13 cellular contexts compared by ENCODE assay signal in genomic region chr16:66554492-66554891, GRCh38. TPM values are rescaled to one million over a fixed set of nuclear protein-coding genes. Genes with fewer than 3 reads are reported as not detected.
A peak's percentile ranks its signal among the peaks of the same experiment; 100 is the strongest.
DNase-seq lines count a peak whose midpoint lies in the region; ATAC-seq, FAIRE-seq and TF ChIP-seq lines count a peak whose summit lies in the region.
"Had no signal": no experiment of that assay in that cellular context is flagged by ENCODE, and none has a peak within 500 bp of the region (broad histone marks: within the 10 kb centered on the region; RNA-seq: fewer than 3 reads in every experiment).

No MANE protein-coding gene starts in this region.

- H2AFZ ChIP-seq in MM.1S (ENCODE audit: low read length), result no peak overlapping the region
- no peak overlapping the region for H2AFZ ChIP-seq in H1 (ENCODE audit: low read length)

- H3K27ac Mint-ChIP-seq in CD4-positive, alpha-beta memory T cell, result peak overlapping the region; percentile 94 to 98 (median 96)
- H3K27ac Mint-ChIP-seq: activated B cell treated with CpG ODN at 0.5 μM for 24 hours had no signal

- H3K79me2 ChIP-seq in MM.1S (ENCODE audit: low read length) (peaks cover 71% of the 10 kb centered on the region), H1 (ENCODE audit: control insufficient read depth in 1 of 2, insufficient read depth in 2 of 2, low read length in 2 of 2) (no peaks in the 10 kb centered on the region)

- H2BK15ac ChIP-seq in H1 (ENCODE audit: low read length), result no peak overlapping the region

- intact Hi-C loops in CD4-positive, alpha-beta memory T cell (cut with micrococcal nuclease), result loop anchor here (5.0 kb wide), 1 partner anchor 33 kb away; no protein-coding TSS in a partner anchor
- intact Hi-C loops in testis (cut with DNase I; ENCODE audit: low total_unique reads), result no loop called here

- TF ChIP-seq CTCF in MM.1S (IDR thresholded peaks at IDR 0.05; ENCODE audit: low read length) (no peak), H1 (IDR thresholded peaks at IDR 0.05; ENCODE audit: control extremely low read depth in 1 of 3, insufficient read depth in 1 of 3, low read depth in 1 of 3, low read length in 3 of 3) (no peak), testis (IDR thresholded peaks at IDR 0.05) (no peak)

- H3F3A ChIP-seq in MM.1S (ENCODE audit: insufficient read depth, low read length), result peaks cover 29% of the 10 kb centered on the region

- 85% methylated on average over 6 of the region's 6 CpGs; no CpG with 5 or more reads in 1 of the 2 experiments for WGBS in H1 (ENCODE audit: extremely low coverage in 1 of 2, insufficient coverage in 1 of 2, insufficient read length in 1 of 2, insufficient replicate concordance in 2 of 2, low coverage in 1 of 2, low lambda C conversion rate in 2 of 2, missing lambda C conversion rate in 1 of 2), 2 experiments
- 89 to 98% methylated on average over 6 of the region's 6 CpGs for WGBS in testis, 2 donors

- H3K9ac ChIP-seq in MM.1S (ENCODE audit: low read length) (no peak overlapping the region), H1 (replicated peaks in 1 of 4; ENCODE audit: extremely low read depth in 1 of 4, low read depth in 3 of 4, low read length in 3 of 4) (no peak overlapping the region)

- peak overlapping the region; percentile 94 to 99 (median 97) for H3K4me3 Mint-ChIP-seq in CD4-positive, alpha-beta memory T cell

- peaks cover 89% of the 10 kb centered on the region for H3K4me1 ChIP-seq in CD4-positive, alpha-beta memory T cell (ENCODE audit: insufficient read depth, low read length)
- H3K4me1 ChIP-seq in MM.1S (ENCODE audit: low read length) (peaks cover 53% of the 10 kb centered on the region), H1 (replicated peaks in 1 of 4; ENCODE audit: control insufficient read depth in 3 of 4, insufficient read depth in 4 of 4, low read length in 3 of 4) (peaks cover 0 to 9% (median 7%) of the 10 kb centered on the region in 4 experiments; a peak in 5 of 7 replicates), testis (peaks cover 14% of the 10 kb centered on the region)

- no peak overlapping the region for H2BK5ac ChIP-seq in H1 (ENCODE audit: low read depth, low read length)

- peak overlapping the region; percentile 72 for H3K27ac ChIP-seq in CD4-positive, alpha-beta memory T cell (ENCODE audit: low read depth, low read length)
- H3K27ac ChIP-seq in MM.1S (ENCODE audit: low read length) (no peak overlapping the region), H1 (ENCODE audit: low read depth, low read length) (no peak overlapping the region), testis (no peak overlapping the region)
- H3K27ac ChIP-seq: C4-2B, SK-N-MC had no signal

- H3K27me3 ChIP-seq in CD4-positive, alpha-beta memory T cell (ENCODE audit: insufficient read depth, low read length), result no peaks in the 10 kb centered on the region
- no peaks in the 10 kb centered on the region for H3K27me3 ChIP-seq in MM.1S (replicated peaks; ENCODE audit: insufficient read depth, low read length)
- peaks cover 0 to 21% (median 12%) of the 10 kb centered on the region in 4 experiments; a peak in 6 of 7 replicates for H3K27me3 ChIP-seq in H1 (replicated peaks in 1 of 4; ENCODE audit: control insufficient read depth in 3 of 4, extremely low read depth in 1 of 4, insufficient read depth in 3 of 4, low read length in 3 of 4)
- no peaks in the 10 kb centered on the region for H3K27me3 ChIP-seq in testis

- H3K4me2 ChIP-seq in MM.1S (ENCODE audit: low read depth, low read length) (peak overlapping the region; percentile 86), H1 (ENCODE audit: insufficient read depth in 1 of 2, low read depth in 2 of 2, low read length in 2 of 2) (no peak overlapping the region)

- no peak overlapping the region for H2BK120ac ChIP-seq in H1 (replicated peaks; ENCODE audit: low read depth, low read length)

- H4K20me1 ChIP-seq in MM.1S (ENCODE audit: insufficient read depth, low read length) (peaks cover 10% of the 10 kb centered on the region; the same call in 1 of the 2 replicates), H1 (replicated peaks in 1 of 2; ENCODE audit: control insufficient read depth in 1 of 2, insufficient read depth in 2 of 2, low read length in 2 of 2) (no peaks in the 10 kb centered on the region)

- ATAC-seq in HG03442 (IDR thresholded peaks at IDR 0.05; ENCODE audit: unreplicated experiment), result no peak
- ATAC-seq: left ventricle myocardium superior had no signal

- DNase-seq in CD4-positive, alpha-beta memory T cell, result no peak
- no peak for DNase-seq in MM.1S
- no peak for DNase-seq in H1 (ENCODE audit: low read depth in 1 of 2, low spot score in 2 of 2)
- no peak for DNase-seq in testis
- DNase-seq in H54 (ENCODE audit: insufficient read length, low spot score), result no peak
- DNase-seq: activated B cell treated with CpG ODN at 0.5 μM for 24 hours, activated gamma-delta T cell treated with Interleukin-2 at 50 U/mL for 16 hours, GDM1, left ventricle myocardium superior, NCI-H2107 had no signal

- H3K36me3 ChIP-seq in CD4-positive, alpha-beta memory T cell (ENCODE audit: insufficient read depth, low read length), result peaks cover 16% of the 10 kb centered on the region
- 0 out of 2 replicates have a peak, but pooled peaks cover 9% of the 10 kb centered on the region for H3K36me3 ChIP-seq in MM.1S (replicated peaks; ENCODE audit: insufficient read depth, low read length)
- H3K36me3 ChIP-seq in H1 (ENCODE audit: control insufficient read depth in 2 of 4, insufficient read depth in 4 of 4, low read length in 3 of 4), result no peaks in the 10 kb centered on the region; a peak in 1 of 8 replicates
- H3K36me3 ChIP-seq in testis (ENCODE audit: low read depth, missing control alignments), result no peaks in the 10 kb centered on the region

- H3K4ac ChIP-seq in H1 (replicated peaks; ENCODE audit: insufficient read length, low read depth, low read length), result no peak overlapping the region

- no peak overlapping the region for H3K23ac ChIP-seq in H1 (ENCODE audit: insufficient read length)

- peaks cover 10 to 53% of the 10 kb centered on the region in 2 donors for H3K36me3 Mint-ChIP-seq in CD4-positive, alpha-beta memory T cell

- TF ChIP-seq POLR2A in H1 (IDR thresholded peaks at IDR 0.05; ENCODE audit: control extremely low read depth in 1 of 2, low read depth in 2 of 2, low read length in 2 of 2), result no peak
- no peak for TF ChIP-seq POLR2A in testis (IDR thresholded peaks at IDR 0.05)
- no peak for TF ChIP-seq POLR2A in H54 (IDR thresholded peaks at IDR 0.05; ENCODE audit: low read depth, low read length)

- H3K56ac ChIP-seq in H1 (replicated peaks; ENCODE audit: insufficient read length, low read depth, low read length), result no peak overlapping the region

- H3K23me2 ChIP-seq in H1 (ENCODE audit: low read depth, low read length), result peaks cover 13% of the 10 kb centered on the region

- peaks cover 0 to 2% (median 0%) of the 10 kb centered on the region in 8 donors for H3K9me3 Mint-ChIP-seq in CD4-positive, alpha-beta memory T cell
- H3K9me3 Mint-ChIP-seq: activated B cell treated with CpG ODN at 0.5 μM for 24 hours had no signal

- POLR2A ChIA-PET in CD4-positive, alpha-beta memory T cell (lab: Charles Lee; ENCODE audit: partially characterized antibody), result interaction anchor here (1.0 to 19.4 kb wide), 6 partner anchors 9 to 49 kb away, joined by 3 to 440 read pairs (median 40); partner anchors contain the start of gene CMTM3
- POLR2A ChIA-PET in H1 (lab: Charles Lee; ENCODE audit: partially characterized antibody), result no interaction called here

- H4K5ac ChIP-seq in H1 (ENCODE audit: insufficient read length, low read depth, low read length), result no peak overlapping the region

- CTCF ChIA-PET in CD4-positive, alpha-beta memory T cell (lab: Charles Lee; ENCODE audit: partially characterized antibody), result interaction anchor here (2.3 to 6.1 kb wide), 4 partner anchors 9 to 43 kb away, joined by 8 to 72 read pairs (median 47); no protein-coding TSS in a partner anchor
- CTCF ChIA-PET in H1 (lab: Charles Lee; ENCODE audit: partially characterized antibody), result interaction anchor here (1.1 to 4.2 kb wide), 2 partner anchors 9 to 35 kb away, joined by 3 to 22 read pairs; partner anchors contain the start of gene CMTM1

- H3K4me3 ChIP-seq in CD4-positive, alpha-beta memory T cell (ENCODE audit: low read length in 2 of 2), result peak overlapping the region in 1 of 2 donors; percentile 76
- H3K4me3 ChIP-seq in MM.1S (ENCODE audit: low read length), result 0 out of 2 replicates have a peak overlapping the region, but pooled peaks have one; percentile 83
- no peak overlapping the region for H3K4me3 ChIP-seq in H1 (ENCODE audit: extremely low read depth in 1 of 4, insufficient read depth in 2 of 4, low read depth in 3 of 4, low read length in 4 of 4)
- no peak overlapping the region for H3K4me3 ChIP-seq in testis
- H3K4me3 ChIP-seq: SK-N-MC had no signal

- no peaks in the 10 kb centered on the region for H3K9me2 ChIP-seq in MM.1S (replicated peaks; ENCODE audit: insufficient read depth, low read length)

- no peaks in the 10 kb centered on the region; the same call in 1 of the 2 replicates for H3K79me1 ChIP-seq in H1 (ENCODE audit: low read depth, low read length)

- H4K91ac ChIP-seq in H1 (replicated peaks; ENCODE audit: insufficient read length, low read length), result no peak overlapping the region

- no peak overlapping the region for H2BK20ac ChIP-seq in H1 (ENCODE audit: low read length)

- TF ChIP-seq RAD21 in H1 (IDR thresholded peaks at IDR 0.05 in 1 of 2, conservative IDR thresholded peaks at IDR 0.05 in 1 of 2; ENCODE audit: low read depth in 2 of 2, low read length in 2 of 2), result no peak

- no peak overlapping the region for H2BK12ac ChIP-seq in H1 (ENCODE audit: low read depth, low read length)

- FAIRE-seq in H1 (lab: Jason Lieb, UNC), result no peak
- FAIRE-seq in H54 (lab: Jason Lieb, UNC), result no peak

- H3K9me3 ChIP-seq in CD4-positive, alpha-beta memory T cell (ENCODE audit: control insufficient read depth in 1 of 2, low read length in 2 of 2), result no peaks in the 10 kb centered on the region
- no peaks in the 10 kb centered on the region for H3K9me3 ChIP-seq in MM.1S (replicated peaks; ENCODE audit: insufficient read depth, low read length)
- H3K9me3 ChIP-seq in H1 (ENCODE audit: insufficient read depth in 2 of 2, low read depth in 1 of 2, low read length in 1 of 2), result peaks cover 0 to 4% of the 10 kb centered on the region in 2 experiments; a peak in 1 of 4 replicates
- H3K9me3 ChIP-seq in testis, result no peaks in the 10 kb centered on the region

- no peaks in the 10 kb centered on the region for H3K27me3 Mint-ChIP-seq in CD4-positive, alpha-beta memory T cell
- H3K27me3 Mint-ChIP-seq: activated B cell treated with CpG ODN at 0.5 μM for 24 hours had no signal

- no peak for TF ChIP-seq EP300 in H1 (IDR thresholded peaks at IDR 0.05; ENCODE audit: borderline replicate concordance in 1 of 2, low read depth in 2 of 2, low read length in 2 of 2)

- no peak overlapping the region for H3K18ac ChIP-seq in H1 (ENCODE audit: extremely low read depth, low read length)

- H2AK5ac ChIP-seq in H1 (ENCODE audit: low read depth, low read length), result no peak overlapping the region

- no peak overlapping the region for H3K14ac ChIP-seq in H1 (ENCODE audit: insufficient read length)

- no peak overlapping the region for H4K8ac ChIP-seq in H1 (ENCODE audit: extremely low read depth, insufficient read depth, low read length)

- H3K4me1 Mint-ChIP-seq in CD4-positive, alpha-beta memory T cell, result peaks cover 64 to 89% (median 74%) of the 10 kb centered on the region in 4 donors

RNA-seq across cellular contexts. Expression of gene CKLF, which starts 2.1 kb away (rescaled TPM):
- total RNA-seq in CD4-positive, alpha-beta memory T cell, result 10 to 100 TPM; 71.0 to 76.6 TPM
- polyA plus RNA-seq in CD4-positive, alpha-beta memory T cell, result 100 to 1,000 TPM; 154 to 173 TPM
- total RNA-seq in H1 (2021; fragmentation: NEBNext Ultra II Directional; extraction: Animal tissue kit (Norgen Biotek cat#: 25700)), result 18.9 and 21.1 TPM in 2 replicates
- polyA plus RNA-seq in H1 (2011; rRNA removed), result 61.2 and 63.5 TPM in 2 replicates
- 50.5 TPM for polyA plus RNA-seq in H1 (2011; cell fraction: cytosol; rRNA removed)
- 34.6 TPM for polyA plus RNA-seq in H1 (2011; cell fraction: nucleus; rRNA removed)
- polyA plus RNA-seq in H1 (2012, experiment 1 of 2), result 15.6 to 41.5 TPM (median 33.8 TPM) in 4 replicates
- 29.6 TPM for polyA plus RNA-seq in H1 (2012, experiment 2 of 2)
- polyA plus RNA-seq in H1 (2013, experiment 1 of 2), result 40.3 TPM
- 40.7 TPM for polyA plus RNA-seq in H1 (2013, experiment 2 of 2)
- 10.2 and 11.5 TPM in 2 replicates for polyA minus RNA-seq in H1 (2011; rRNA and poly(A)+ RNA removed)
- 13.5 TPM for polyA minus RNA-seq in H1 (2011; cell fraction: cytosol; rRNA and poly(A)+ RNA removed)
- 9.7 TPM for polyA minus RNA-seq in H1 (2011; cell fraction: nucleus; rRNA and poly(A)+ RNA removed)
- 10 to 100 TPM; 49.5 to 71.5 TPM for total RNA-seq in testis
- 128 TPM for polyA plus RNA-seq in testis (ENCODE audit: insufficient read depth, low read depth, low replicate concordance)

RNA-seq across cellular contexts. Expression of gene TK2, which starts 4.6 kb away (rescaled TPM):
- total RNA-seq in CD4-positive, alpha-beta memory T cell, result 10 to 100 TPM in 1 of 2 experiments, 1 to 10 TPM in 1; 9.0 to 10.2 TPM
- polyA plus RNA-seq in CD4-positive, alpha-beta memory T cell, result 1 to 10 TPM; 3.9 to 5.9 TPM
- 3.6 and 4.5 TPM in 2 replicates for total RNA-seq in H1 (2021; fragmentation: NEBNext Ultra II Directional; extraction: Animal tissue kit (Norgen Biotek cat#: 25700))
- polyA plus RNA-seq in H1 (2011; rRNA removed) (2.7 and 3.2 TPM in 2 replicates), testis (ENCODE audit: insufficient read depth, low read depth, low replicate concordance) (73.4 TPM)
- 4.6 TPM for polyA plus RNA-seq in H1 (2011; cell fraction: cytosol; rRNA removed)
- 8.7 TPM for polyA plus RNA-seq in H1 (2011; cell fraction: nucleus; rRNA removed)
- polyA plus RNA-seq in H1 (2012, experiment 1 of 2), result 3.2 to 4.4 TPM (median 3.8 TPM) in 4 replicates
- polyA plus RNA-seq in H1 (2012, experiment 2 of 2), result 1.6 TPM
- polyA plus RNA-seq in H1 (2013, experiment 1 of 2), result 3.4 TPM
- 2.4 TPM for polyA plus RNA-seq in H1 (2013, experiment 2 of 2)
- 7.1 and 12.2 TPM in 2 replicates for polyA minus RNA-seq in H1 (2011; rRNA and poly(A)+ RNA removed)
- polyA minus RNA-seq in H1 (2011; cell fraction: cytosol; rRNA and poly(A)+ RNA removed), result 5.1 TPM
- 5.9 TPM for polyA minus RNA-seq in H1 (2011; cell fraction: nucleus; rRNA and poly(A)+ RNA removed)
- total RNA-seq in testis, result 10 to 100 TPM; 51.7 to 66.8 TPM

RNA-seq across cellular contexts. Expression of gene CMTM1, which starts 11.7 kb away (rescaled TPM):
- total RNA-seq in CD4-positive, alpha-beta memory T cell, result 10 to 100 TPM; 12.2 to 13.4 TPM
- 1 to 10 TPM in 1 of 2 donors, under 1 TPM in 1; 0.80 to 1.6 TPM for polyA plus RNA-seq in CD4-positive, alpha-beta memory T cell
- total RNA-seq in H1 (2021; fragmentation: NEBNext Ultra II Directional; extraction: Animal tissue kit (Norgen Biotek cat#: 25700)), result 1.9 and 2.0 TPM in 2 replicates
- polyA plus RNA-seq in H1 (2011; rRNA removed), result 1.2 and 1.7 TPM in 2 replicates
- polyA plus RNA-seq in H1 (2011; cell fraction: cytosol; rRNA removed), result 1.1 TPM
- 2.4 TPM for polyA plus RNA-seq in H1 (2011; cell fraction: nucleus; rRNA removed)
- 0.58 to 2.6 TPM (median 1.4 TPM) in 4 replicates for polyA plus RNA-seq in H1 (2012, experiment 1 of 2)
- not detected for polyA plus RNA-seq in H1 (2012, experiment 2 of 2)
- polyA plus RNA-seq in H1 (2013, experiment 1 of 2), result 2.3 TPM
- polyA plus RNA-seq in H1 (2013, experiment 2 of 2), result 1.3 TPM
- polyA minus RNA-seq in H1 (2011; rRNA and poly(A)+ RNA removed), result 0.63 and 0.85 TPM in 2 replicates
- 1.6 TPM for polyA minus RNA-seq in H1 (2011; cell fraction: cytosol; rRNA and poly(A)+ RNA removed)
- 4.6 TPM for polyA minus RNA-seq in H1 (2011; cell fraction: nucleus; rRNA and poly(A)+ RNA removed)
- total RNA-seq in testis, result 10 to 100 TPM; 24.0 to 47.5 TPM
- polyA plus RNA-seq in testis (ENCODE audit: insufficient read depth, low read depth, low replicate concordance), result 103 TPM

RNA-seq across cellular contexts. Expression of gene CMTM2, which starts 24.8 kb away (rescaled TPM):
- under 1 TPM; 0.72 to 0.79 TPM for total RNA-seq in CD4-positive, alpha-beta memory T cell
- polyA plus RNA-seq in CD4-positive, alpha-beta memory T cell, result not detected
- not detected in 2 replicates for total RNA-seq in H1 (2021; fragmentation: NEBNext Ultra II Directional; extraction: Animal tissue kit (Norgen Biotek cat#: 25700))
- polyA plus RNA-seq in H1 (2011; rRNA removed) (not detected in 2 replicates), testis (ENCODE audit: insufficient read depth, low read depth, low replicate concordance) (1,249 TPM)
- polyA plus RNA-seq in H1 (2011; cell fraction: cytosol; rRNA removed), result not detected
- polyA plus RNA-seq in H1 (2011; cell fraction: nucleus; rRNA removed), result not detected
- polyA plus RNA-seq in H1 (2012, experiment 1 of 2), result not detected in 4 replicates
- not detected for polyA plus RNA-seq in H1 (2012, experiment 2 of 2)
- polyA plus RNA-seq in H1 (2013, experiment 1 of 2), result not detected
- not detected for polyA plus RNA-seq in H1 (2013, experiment 2 of 2)
- polyA minus RNA-seq in H1 (2011; rRNA and poly(A)+ RNA removed), result not detected in 2 replicates
- polyA minus RNA-seq in H1 (2011; cell fraction: cytosol; rRNA and poly(A)+ RNA removed), result not detected
- not detected for polyA minus RNA-seq in H1 (2011; cell fraction: nucleus; rRNA and poly(A)+ RNA removed)
- 100 to 1,000 TPM; 307 to 454 TPM for total RNA-seq in testis
- total RNA-seq: activated B cell treated with CpG ODN at 0.5 μM for 24 hours, left ventricle myocardium superior had no signal

RNA-seq across cellular contexts. Expression of gene CMTM3, which starts 50.0 kb away (rescaled TPM):
- total RNA-seq in CD4-positive, alpha-beta memory T cell, result 10 to 100 TPM; 74.2 to 74.3 TPM
- 100 to 1,000 TPM in 1 of 2 donors, 10 to 100 TPM in 1; 98.8 to 105 TPM for polyA plus RNA-seq in CD4-positive, alpha-beta memory T cell
- total RNA-seq in H1 (2021; fragmentation: NEBNext Ultra II Directional; extraction: Animal tissue kit (Norgen Biotek cat#: 25700)), result 24.8 and 25.4 TPM in 2 replicates
- 24.7 and 30.8 TPM in 2 replicates for polyA plus RNA-seq in H1 (2011; rRNA removed)
- polyA plus RNA-seq in H1 (2011; cell fraction: cytosol; rRNA removed), result 18.8 TPM
- 25.5 TPM for polyA plus RNA-seq in H1 (2011; cell fraction: nucleus; rRNA removed)
- polyA plus RNA-seq in H1 (2012, experiment 1 of 2), result 17.4 to 22.2 TPM (median 19.4 TPM) in 4 replicates
- polyA plus RNA-seq in H1 (2012, experiment 2 of 2), result 22.8 TPM
- 40.7 TPM for polyA plus RNA-seq in H1 (2013, experiment 1 of 2)
- polyA plus RNA-seq in H1 (2013, experiment 2 of 2), result 45.4 TPM
- polyA minus RNA-seq in H1 (2011; rRNA and poly(A)+ RNA removed), result 12.8 and 26.1 TPM in 2 replicates
- 6.6 TPM for polyA minus RNA-seq in H1 (2011; cell fraction: cytosol; rRNA and poly(A)+ RNA removed)
- 6.8 TPM for polyA minus RNA-seq in H1 (2011; cell fraction: nucleus; rRNA and poly(A)+ RNA removed)
- 100 to 1,000 TPM; 137 to 182 TPM for total RNA-seq in testis
- 149 TPM for polyA plus RNA-seq in testis (ENCODE audit: insufficient read depth, low read depth, low replicate concordance)
